8 cellular contexts compared by ENCODE assay signal in the genomic region with DNA sequence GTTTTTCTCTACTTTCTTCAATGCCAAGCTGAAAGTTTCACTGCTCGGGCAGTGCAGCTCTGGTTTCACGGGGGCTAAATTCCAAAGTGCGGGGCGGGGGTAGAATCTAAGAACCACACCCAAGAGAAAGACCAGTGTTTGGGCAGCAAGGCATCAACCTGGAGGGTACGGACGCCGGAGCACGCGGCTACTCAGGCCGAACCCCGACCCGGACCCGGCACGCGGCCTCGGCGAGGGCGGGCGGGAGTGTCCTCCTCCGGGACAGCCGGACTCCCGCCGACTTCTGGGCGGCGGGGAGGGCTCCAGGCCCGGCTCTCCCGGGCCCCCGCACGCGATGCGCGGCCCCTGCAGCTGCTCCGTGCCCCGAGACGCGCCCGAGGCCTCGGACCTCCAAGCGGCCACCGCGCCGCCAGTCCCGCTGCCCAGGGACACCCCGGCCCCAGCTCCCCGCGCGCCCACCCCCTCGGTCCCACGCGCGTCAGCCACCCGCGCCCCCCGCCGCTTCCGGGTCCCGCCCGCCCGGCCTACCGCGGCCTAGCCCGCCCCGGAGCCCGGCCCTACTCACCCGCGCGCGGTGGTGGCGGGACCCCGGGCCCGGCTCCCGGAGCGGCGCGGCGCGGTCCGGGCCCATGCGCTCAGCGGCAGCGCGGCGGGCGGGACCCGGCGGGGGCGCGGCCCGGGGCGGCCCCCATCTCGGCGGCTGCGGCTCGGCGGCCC. TPM values are rescaled to one million over a fixed set of nuclear protein-coding genes. Genes with fewer than 3 reads are reported as not detected.
A peak's percentile ranks its signal among the peaks of the same experiment; 100 is the strongest.
DNase-seq lines count a peak whose midpoint lies in the region; ATAC-seq, FAIRE-seq and TF ChIP-seq lines count a peak whose summit lies in the region.

No MANE protein-coding gene starts in this region.

- TF ChIP-seq CTCF in CD14-positive monocyte (IDR thresholded peaks at IDR 0.05), result no peak

- H3K27me3 Mint-ChIP-seq in CD14-positive monocyte (ENCODE audit: low read depth in 3 of 3), result peaks cover 0 to 4% (median 3%) of the 10 kb centered on the region in 3 donors
- no peaks in the 10 kb centered on the region for H3K27me3 Mint-ChIP-seq in activated naive CD4-positive, alpha-beta T cell treated with anti-CD3 and anti-CD28 coated beads for 36 hours (ENCODE audit: low read depth)

- ATAC-seq in GM19395 (IDR thresholded peaks at IDR 0.05; ENCODE audit: unreplicated experiment), result peak; percentile 23
- peak; percentile 17 for ATAC-seq in HG03558 (IDR thresholded peaks at IDR 0.05; ENCODE audit: extremely low read depth, unreplicated experiment)

- peak overlapping the region; percentile 75 for H3K4me3 ChIP-seq in skeletal muscle satellite cell (ENCODE audit: low read length)

- peak overlapping the region; percentile 84 to 87 for H3K4me3 Mint-ChIP-seq in CD14-positive monocyte
- H3K4me3 Mint-ChIP-seq in activated naive CD4-positive, alpha-beta T cell treated with anti-CD3 and anti-CD28 coated beads for 36 hours, result peak overlapping the region; percentile 91

- H3K27ac Mint-ChIP-seq in CD14-positive monocyte, result peak overlapping the region in 5 of 7 donors; percentile 56 to 82 (median 76)
- H3K27ac Mint-ChIP-seq in activated naive CD4-positive, alpha-beta T cell treated with anti-CD3 and anti-CD28 coated beads for 36 hours, result peak overlapping the region; percentile 82

- peaks cover 37% of the 10 kb centered on the region for H3K4me1 Mint-ChIP-seq in CD14-positive monocyte
- peaks cover 54% of the 10 kb centered on the region for H3K4me1 Mint-ChIP-seq in activated naive CD4-positive, alpha-beta T cell treated with anti-CD3 and anti-CD28 coated beads for 36 hours (ENCODE audit: low read depth)

- peaks cover 11 to 24% of the 10 kb centered on the region in 2 donors for H3K36me3 Mint-ChIP-seq in CD14-positive monocyte
- peaks cover 4% of the 10 kb centered on the region for H3K36me3 Mint-ChIP-seq in activated naive CD4-positive, alpha-beta T cell treated with anti-CD3 and anti-CD28 coated beads for 36 hours (ENCODE audit: low read depth)

- H3K9ac ChIP-seq in skeletal muscle satellite cell (ENCODE audit: low read depth, low read length), result peak overlapping the region; percentile 76

- H3K9me3 ChIP-seq in skeletal muscle satellite cell (replicated peaks; ENCODE audit: low read length), result no peaks in the 10 kb centered on the region

- peaks cover 0 to 2% (median 0%) of the 10 kb centered on the region in 7 donors for H3K9me3 Mint-ChIP-seq in CD14-positive monocyte
- no peaks in the 10 kb centered on the region for H3K9me3 Mint-ChIP-seq in activated naive CD4-positive, alpha-beta T cell treated with anti-CD3 and anti-CD28 coated beads for 36 hours

- CTCF ChIA-PET in activated naive CD4-positive, alpha-beta T cell treated with anti-CD3 and anti-CD28 coated beads for 36 hours (lab: Charles Lee), result interaction anchor here (1.0 kb wide), 2 partner anchors 10 to 245 kb away, joined by 3 read pairs; no protein-coding TSS in a partner anchor

- peaks cover 7% of the 10 kb centered on the region for H3K4me1 ChIP-seq in skeletal muscle satellite cell (ENCODE audit: control insufficient read depth, insufficient read depth, low read length)

- in situ Hi-C loops in G401 (cut with HindIII; ENCODE audit: low sequenced_read_pairs), result no loop called here

- peak; percentile 47 for DNase-seq in CD14-positive monocyte (ENCODE audit: low spot score)
- no peak for DNase-seq in activated naive CD4-positive, alpha-beta T cell treated with anti-CD3 and anti-CD28 coated beads for 36 hours
- peak; percentile 48 for DNase-seq in hepatic stellate cell (ENCODE audit: low spot score)
- DNase-seq in RCC 7860 (ENCODE audit: low spot score), result no peak
- DNase-seq in G401 (ENCODE audit: low spot score), result no peak

- peaks cover 16% of the 10 kb centered on the region for H3K36me3 ChIP-seq in skeletal muscle satellite cell (ENCODE audit: insufficient read depth, low read length)

- FAIRE-seq in RCC 7860 (lab: Jason Lieb, UNC), result no peak

- H3K27me3 ChIP-seq in skeletal muscle satellite cell (ENCODE audit: control insufficient read depth, insufficient read depth, low read length), result no peaks in the 10 kb centered on the region

- intact Hi-C loops in CD14-positive monocyte (cut with micrococcal nuclease), result loop anchor here (2.0 to 5.0 kb wide), 4 partner anchors 31 to 125 kb away; a partner anchor contains a TSS
- intact Hi-C loops in activated naive CD4-positive, alpha-beta T cell treated with anti-CD3 and anti-CD28 coated beads for 36 hours (cut with micrococcal nuclease), result loop anchor here (1.0 to 5.0 kb wide), 5 partner anchors 27 to 175 kb away; a partner anchor contains a TSS

- peak overlapping the region; percentile 90 for H3K4me2 ChIP-seq in skeletal muscle satellite cell (ENCODE audit: low read length)

RNA-seq across cellular contexts. Expression of a gene that starts 0.6 kb away (rescaled TPM):
- polyA plus RNA-seq in CD14-positive monocyte, result under 1 TPM; 0.30 to 0.74 TPM
- 10 to 100 TPM; 17.5 to 17.9 TPM for total RNA-seq in activated naive CD4-positive, alpha-beta T cell treated with anti-CD3 and anti-CD28 coated beads for 36 hours
- total RNA-seq in skeletal muscle satellite cell (2012; rRNA removed), result 21.0 and 21.8 TPM in 2 replicates
- total RNA-seq in G401 (2014; rRNA removed; shearing (Covaris generic)), result 45.5 and 46.3 TPM in 2 replicates

RNA-seq across cellular contexts. Expression of a gene that starts 18.4 kb away (rescaled TPM):
- 10 to 100 TPM; 88.1 to 88.5 TPM for polyA plus RNA-seq in CD14-positive monocyte
- 10 to 100 TPM; 68.3 to 74.0 TPM for total RNA-seq in activated naive CD4-positive, alpha-beta T cell treated with anti-CD3 and anti-CD28 coated beads for 36 hours
- total RNA-seq in skeletal muscle satellite cell (2012; rRNA removed), result 83.1 and 89.3 TPM in 2 replicates
- 250 and 260 TPM in 2 replicates for total RNA-seq in G401 (2014; rRNA removed; shearing (Covaris generic))

RNA-seq across cellular contexts. Expression of a gene that starts 29.8 kb away (rescaled TPM):
- polyA plus RNA-seq in CD14-positive monocyte, result 10 to 100 TPM; 18.2 to 39.8 TPM
- total RNA-seq in activated naive CD4-positive, alpha-beta T cell treated with anti-CD3 and anti-CD28 coated beads for 36 hours, result 10 to 100 TPM; 19.9 to 20.9 TPM
- 55.7 and 57.8 TPM in 2 replicates for total RNA-seq in skeletal muscle satellite cell (2012; rRNA removed)
- total RNA-seq in G401 (2014; rRNA removed; shearing (Covaris generic)), result 53.0 and 60.8 TPM in 2 replicates

RNA-seq across cellular contexts. Expression of a gene that starts 45.0 kb away (rescaled TPM):
- 10 to 100 TPM; 26.9 to 31.4 TPM for polyA plus RNA-seq in CD14-positive monocyte
- total RNA-seq in activated naive CD4-positive, alpha-beta T cell treated with anti-CD3 and anti-CD28 coated beads for 36 hours, result 10 to 100 TPM; 86.7 to 87.0 TPM
- 86.2 and 134 TPM in 2 replicates for total RNA-seq in skeletal muscle satellite cell (2012; rRNA removed)
- 312 and 362 TPM in 2 replicates for total RNA-seq in G401 (2014; rRNA removed; shearing (Covaris generic))

RNA-seq across cellular contexts. Expression of a gene that starts 49.7 kb away (rescaled TPM):
- 1 to 10 TPM; 5.7 to 8.7 TPM for polyA plus RNA-seq in CD14-positive monocyte
- total RNA-seq in activated naive CD4-positive, alpha-beta T cell treated with anti-CD3 and anti-CD28 coated beads for 36 hours, result 1 to 10 TPM; 8.9 to 9.6 TPM
- total RNA-seq in skeletal muscle satellite cell (2012; rRNA removed), result 17.5 and 21.8 TPM in 2 replicates
- total RNA-seq in G401 (2014; rRNA removed; shearing (Covaris generic)), result 13.0 and 13.7 TPM in 2 replicates

Comparison
In these comparisons a context has a peak if more than half of its experiments do, and no peak if none do; other contexts are left out.
1. DNase-seq: peak in CD14-positive monocyte (single experiment) and hepatic stellate cell (single experiment); none in activated naive CD4-positive, alpha-beta T cell treated with anti-CD3 and anti-CD28 coated beads for 36 hours (single experiment), RCC 7860 (single experiment) and G401 (single experiment).